ENCODE assay signal across 21 cellular contexts in genomic region chr20:591941-592340, GRCh38. TPM values are rescaled to one million over a fixed set of nuclear protein-coding genes. Genes with fewer than 3 reads are reported as not detected.
A peak's percentile ranks its signal among the peaks of the same experiment; 100 is the strongest.
DNase-seq lines count a peak whose midpoint lies in the region; ATAC-seq and TF ChIP-seq lines count a peak whose summit lies in the region.
"Had no signal": no experiment of that assay in that cellular context is flagged by ENCODE, and none has a peak within 500 bp of the region (broad histone marks: within the 10 kb centered on the region; RNA-seq: fewer than 3 reads in every experiment).

No MANE protein-coding gene starts in this region.

- H3K27me3 ChIP-seq in OCI-LY3 (ENCODE audit: low read depth, low read length) (0 out of 2 replicates have a peak, but pooled peaks cover 3% of the 10 kb centered on the region), lower lobe of right lung (ENCODE audit: low read depth) (no peaks in the 10 kb centered on the region)

- H3K4me1 ChIP-seq in OCI-LY3 (ENCODE audit: low read length) (peaks cover 14% of the 10 kb centered on the region), lower lobe of right lung (peaks cover 8% of the 10 kb centered on the region)
- H3K4me1 ChIP-seq: A549, Caco-2 had no signal

- peaks cover 6% of the 10 kb centered on the region for H3K4me1 Mint-ChIP-seq in activated CD4-positive, alpha-beta T cell treated with anti-CD3 and anti-CD28 coated beads for 36 hours
- H3K4me1 Mint-ChIP-seq in progenitor cell of endocrine pancreas (ENCODE audit: low read depth) = no peaks in the 10 kb centered on the region

- H3K9me3 ChIP-seq in OCI-LY3 (ENCODE audit: insufficient read depth, low read length) (no peaks in the 10 kb centered on the region), lower lobe of right lung (no peaks in the 10 kb centered on the region)
- H3K9me3 ChIP-seq: A549, Caco-2 had no signal

- intact Hi-C loops in activated CD4-positive, alpha-beta T cell treated with anti-CD3 and anti-CD28 coated beads for 36 hours (cut with DNase I, micrococcal nuclease) = no loop called here
- intact Hi-C loops in lower lobe of right lung (cut with DNase I) = no loop called here

- H3K27ac Mint-ChIP-seq in activated CD4-positive, alpha-beta T cell treated with anti-CD3 and anti-CD28 coated beads for 36 hours = no peak overlapping the region
- peak overlapping the region; percentile 79 for H3K27ac Mint-ChIP-seq in progenitor cell of endocrine pancreas
- H3K27ac Mint-ChIP-seq: CD4-positive, alpha-beta T cell; H9; IgD-negative memory B cell had no signal

- H3K36me3 Mint-ChIP-seq in activated CD4-positive, alpha-beta T cell treated with anti-CD3 and anti-CD28 coated beads for 36 hours (ENCODE audit: low read depth) = no peaks in the 10 kb centered on the region
- no peaks in the 10 kb centered on the region for H3K36me3 Mint-ChIP-seq in progenitor cell of endocrine pancreas (ENCODE audit: insufficient read depth)

- no peaks in the 10 kb centered on the region for H3K79me2 ChIP-seq in OCI-LY3 (ENCODE audit: low read length)

- TF ChIP-seq CTCF in OCI-LY3 (IDR thresholded peaks at IDR 0.05; ENCODE audit: low read depth, low read length) (no peak), progenitor cell of endocrine pancreas (IDR thresholded peaks at IDR 0.05; ENCODE audit: unreplicated experiment) (no peak), RWPE1 (conservative IDR thresholded peaks at IDR 0.05; ENCODE audit: low read depth) (no peak), lower lobe of right lung (IDR thresholded peaks at IDR 0.05) (no peak)

- H4K20me1 ChIP-seq in OCI-LY3 (ENCODE audit: insufficient read depth, low read length) = no peaks in the 10 kb centered on the region

- no peak overlapping the region for H3K9ac ChIP-seq in OCI-LY3 (ENCODE audit: low read length)

- peaks cover 13% of the 10 kb centered on the region for H3K27me3 Mint-ChIP-seq in activated CD4-positive, alpha-beta T cell treated with anti-CD3 and anti-CD28 coated beads for 36 hours
- H3K27me3 Mint-ChIP-seq in progenitor cell of endocrine pancreas = peaks cover 21% of the 10 kb centered on the region

- CTCF ChIA-PET in activated CD4-positive, alpha-beta T cell treated with anti-CD3 and anti-CD28 coated beads for 36 hours (lab: Charles Lee) = no interaction called here
- CTCF ChIA-PET in RWPE1 (lab: Yijun Ruan, JAX) = no interaction called here

- H3K4me2 ChIP-seq in OCI-LY3 (ENCODE audit: low read length) = no peak overlapping the region
- H3K4me2 ChIP-seq: A549 had no signal

- H3K36me3 ChIP-seq in OCI-LY3 (replicated peaks; ENCODE audit: low read depth, low read length) (no peaks in the 10 kb centered on the region), lower lobe of right lung (no peaks in the 10 kb centered on the region)

- H3K27ac ChIP-seq in OCI-LY3 (ENCODE audit: low read length) (no peak overlapping the region), RWPE1 (no peak overlapping the region), lower lobe of right lung (no peak overlapping the region)
- H3K27ac ChIP-seq: 22Rv1, A549, C4-2B, HL-60 had no signal

- H3K9me3 Mint-ChIP-seq in activated CD4-positive, alpha-beta T cell treated with anti-CD3 and anti-CD28 coated beads for 36 hours (ENCODE audit: low read depth) = no peaks in the 10 kb centered on the region
- no peaks in the 10 kb centered on the region for H3K9me3 Mint-ChIP-seq in progenitor cell of endocrine pancreas (ENCODE audit: low read depth)
- H3K9me3 Mint-ChIP-seq: CD4-positive, alpha-beta T cell; H9; IgD-negative memory B cell had no signal

- ATAC-seq in activated CD4-positive, alpha-beta T cell treated with anti-CD3 and anti-CD28 coated beads for 36 hours = peak; percentile 40
- no peak for ATAC-seq in lower lobe of right lung

- in situ Hi-C loops in G401 (cut with HindIII; ENCODE audit: low sequenced_read_pairs) = no loop called here

- POLR2A ChIA-PET in activated CD4-positive, alpha-beta T cell treated with anti-CD3 and anti-CD28 coated beads for 36 hours (lab: Charles Lee) = no interaction called here
- POLR2A ChIA-PET in RWPE1 (lab: Yijun Ruan, JAX; ENCODE audit: low non-redundant PET) = interaction anchor here (0.7 kb wide), 1 partner anchor 9 kb away, joined by 5 read pairs; no protein-coding TSS in a partner anchor

- peak overlapping the region; percentile 24; the same call in 1 of the 2 replicates for H2AFZ ChIP-seq in OCI-LY3 (ENCODE audit: low read depth, low read length)

- H3K4me3 Mint-ChIP-seq in activated CD4-positive, alpha-beta T cell treated with anti-CD3 and anti-CD28 coated beads for 36 hours = no peak overlapping the region
- no peak overlapping the region for H3K4me3 Mint-ChIP-seq in progenitor cell of endocrine pancreas (ENCODE audit: low read depth)
- H3K4me3 Mint-ChIP-seq: CD4-positive, alpha-beta T cell; H9 had no signal

- no peak for DNase-seq in activated CD4-positive, alpha-beta T cell treated with anti-CD3 and anti-CD28 coated beads for 36 hours
- no peak for DNase-seq in activated CD4-positive, alpha-beta T cell treated with anti-CD3 and anti-CD28 coated beads, Interleukin-2, amount 50 U/mL, for 48 hours
- DNase-seq in mesenteric fat pad (ENCODE audit: low spot score) = peak; percentile 51
- DNase-seq in progenitor cell of endocrine pancreas (ENCODE audit: low spot score, unreplicated experiment) = no peak
- no peak for DNase-seq in RWPE1 (ENCODE audit: low spot score)
- no peak for DNase-seq in lower lobe of right lung
- no peak for DNase-seq in G401 (ENCODE audit: low spot score)
- DNase-seq: AML-193; Caco-2; CD4-positive, alpha-beta T cell; DMS153; DMS79; GF-D8; H9 had no signal

- H3K4me3 ChIP-seq in OCI-LY3 (ENCODE audit: low read length) (no peak overlapping the region), lower lobe of right lung (no peak overlapping the region)
- H3K4me3 ChIP-seq: A549 had no signal

RNA-seq across cellular contexts. Expression of gene TCF15, which starts 18.2 kb away (rescaled TPM):
- not detected for total RNA-seq in activated CD4-positive, alpha-beta T cell treated with anti-CD3 and anti-CD28 coated beads for 36 hours
- 7.0 TPM for total RNA-seq in mesenteric fat pad
- total RNA-seq in progenitor cell of endocrine pancreas = not detected in 2 replicates
- 0.65 TPM for total RNA-seq in lower lobe of right lung
- total RNA-seq in G401 (2014; rRNA removed; shearing (Covaris generic)) = 0.10 and 3.1 TPM in 2 replicates
- total RNA-seq: Caco-2; CD4-positive, alpha-beta T cell; HT1080 had no signal

RNA-seq across cellular contexts. Expression of gene CSNK2A1, which starts 48.4 kb away (rescaled TPM):
- total RNA-seq in activated CD4-positive, alpha-beta T cell treated with anti-CD3 and anti-CD28 coated beads for 36 hours = 100 to 1,000 TPM; 179 to 254 TPM
- total RNA-seq in mesenteric fat pad (132 TPM), progenitor cell of endocrine pancreas (175 and 185 TPM in 2 replicates), lower lobe of right lung (86.3 TPM)
- total RNA-seq in G401 (2014; rRNA removed; shearing (Covaris generic)) = 204 and 275 TPM in 2 replicates
